18 cellular contexts compared by ENCODE assay signal in genomic region chr14:38618514-38618913, GRCh38.
DNase-seq lines count a peak whose midpoint lies in the region; ATAC-seq and TF ChIP-seq lines count a peak whose summit lies in the region.
"Had no signal": no experiment of that assay in that cellular context is flagged by ENCODE, and none has a peak within 500 bp of the region (broad histone marks: within the 10 kb centered on the region; RNA-seq: fewer than 3 reads in every experiment).

No MANE protein-coding gene starts in this region.

- no peaks in the 10 kb centered on the region for H3K9me2 ChIP-seq in SK-N-SH

- ATAC-seq in SK-N-SH treated with all-trans-retinoic acid at 6 μM for 48 hours (no peak), HG03439 (IDR thresholded peaks at IDR 0.05; ENCODE audit: unreplicated experiment) (peak; percentile 43), WTC11 (peak; percentile 61), GM21825 (IDR thresholded peaks at IDR 0.05; ENCODE audit: unreplicated experiment) (no peak), GM21737 (IDR thresholded peaks at IDR 0.05; ENCODE audit: unreplicated experiment) (no peak), omental fat pad (ENCODE audit: low FRiP score) (no peak)
- ATAC-seq: foreskin keratinocyte; stimulated activated memory B cell treated with anti-CD40 and anti-IgM and Interleukin-4, amounts not matched to agents 10 μg/mL and 1 μg/mL and 100 μg/mL, for 72 hours had no signal

- POLR2A ChIA-PET in SK-N-SH (lab: Yijun Ruan, JAX) = no interaction called here
- POLR2A ChIA-PET in WTC11 (lab: Charles Lee) = no interaction called here

- no CpG with 5 or more reads among the region's 1 CpG for WGBS in SK-N-SH (ENCODE audit: low lambda C conversion rate)

- H3K4me1 ChIP-seq in SK-N-SH (ENCODE audit: control insufficient read depth in 1 of 2, insufficient read depth in 2 of 2, low read depth in 1 of 2, low read length in 1 of 2) = no peaks in the 10 kb centered on the region
- H3K4me1 ChIP-seq: breast epithelium, foreskin keratinocyte had no signal

- no peak for TF ChIP-seq EP300 in SK-N-SH (IDR thresholded peaks at IDR 0.05; ENCODE audit: borderline replicate concordance in 1 of 2, low read depth in 1 of 2, low read length in 1 of 2)

- H3K4me2 ChIP-seq in SK-N-SH = no peak overlapping the region

- H3K4me3 Mint-ChIP-seq in WTC11 = no peak overlapping the region
- H3K4me3 Mint-ChIP-seq: activated naive CD8-positive, alpha-beta T cell treated with anti-CD3 and anti-CD28 coated beads for 36 hours; stimulated activated memory B cell treated with anti-CD40 and anti-IgM and Interleukin-4, amounts not matched to agents 10 μg/mL and 1 μg/mL and 100 μg/mL, for 72 hours had no signal

- H2AFZ ChIP-seq in SK-N-SH (ENCODE audit: low read depth) = no peak overlapping the region

- TF ChIP-seq RAD21 in SK-N-SH (IDR thresholded peaks at IDR 0.05; ENCODE audit: low read length) = no peak

- H3K4me3 ChIP-seq in SK-N-SH (ENCODE audit: low read depth in 2 of 2, low read length in 1 of 2) = no peak overlapping the region
- H3K4me3 ChIP-seq: breast epithelium, skin epidermis had no signal

- no peaks in the 10 kb centered on the region for H3K27me3 ChIP-seq in SK-N-SH (ENCODE audit: insufficient read depth)
- H3K27me3 ChIP-seq: breast epithelium, foreskin keratinocyte had no signal

- H3F3A ChIP-seq in SK-N-SH (replicated peaks; ENCODE audit: insufficient read depth) = no peaks in the 10 kb centered on the region

- H3K27ac ChIP-seq in SK-N-SH (ENCODE audit: low read depth in 2 of 2, low read length in 1 of 2) = no peak overlapping the region
- H3K27ac ChIP-seq: breast epithelium, foreskin keratinocyte, skin epidermis had no signal

- H3K9ac ChIP-seq in SK-N-SH = no peak overlapping the region

- H3K36me3 ChIP-seq in SK-N-SH (replicated peaks in 1 of 2; ENCODE audit: control insufficient read depth in 1 of 2, insufficient read depth in 2 of 2, low read length in 1 of 2) = no peaks in the 10 kb centered on the region
- H3K36me3 ChIP-seq: breast epithelium had no signal

- CTCF ChIA-PET in SK-N-SH (lab: Yijun Ruan, JAX) = no interaction called here
- CTCF ChIA-PET in WTC11 (lab: Charles Lee) = interaction anchor here (0.5 to 1.1 kb wide), 4 partner anchors 12 to 363 kb away, joined by 3 to 4 read pairs (median 4); partner anchors contain the start of gene CLEC14A

- peaks cover 43% of the 10 kb centered on the region for H3K9me3 Mint-ChIP-seq in WTC11
- H3K9me3 Mint-ChIP-seq: stimulated activated memory B cell treated with anti-CD40 and anti-IgM and Interleukin-4, amounts not matched to agents 10 μg/mL and 1 μg/mL and 100 μg/mL, for 72 hours had no signal

- H3K36me3 Mint-ChIP-seq in WTC11 = peaks cover 19% of the 10 kb centered on the region
- H3K36me3 Mint-ChIP-seq: activated naive CD8-positive, alpha-beta T cell treated with anti-CD3 and anti-CD28 coated beads for 36 hours; stimulated activated memory B cell treated with anti-CD40 and anti-IgM and Interleukin-4, amounts not matched to agents 10 μg/mL and 1 μg/mL and 100 μg/mL, for 72 hours had no signal

- H3K27ac Mint-ChIP-seq in WTC11 = no peak overlapping the region
- H3K27ac Mint-ChIP-seq: activated naive CD8-positive, alpha-beta T cell treated with anti-CD3 and anti-CD28 coated beads for 36 hours; stimulated activated memory B cell treated with anti-CD40 and anti-IgM and Interleukin-4, amounts not matched to agents 10 μg/mL and 1 μg/mL and 100 μg/mL, for 72 hours had no signal

- H3K9me3 ChIP-seq in SK-N-SH = no peaks in the 10 kb centered on the region
- H3K9me3 ChIP-seq: breast epithelium had no signal

- no peak for DNase-seq in SK-N-SH
- no peak for DNase-seq in WTC11 (ENCODE audit: low spot score)
- DNase-seq in omental fat pad (ENCODE audit: low spot score) = no peak
- DNase-seq in RPMI8226 = no peak
- DNase-seq: ACHN; activated naive CD8-positive, alpha-beta T cell treated with anti-CD3 and anti-CD28 coated beads for 36 hours; effector CD8-positive, alpha-beta T cell; foreskin keratinocyte; mammary epithelial cell; NCI-H1092 treated with DMSO at 0.1 percent for 48 hours; NCI-H2227 treated with DMSO at 0.1 percent for 48 hours had no signal

- H3K27me3 Mint-ChIP-seq in WTC11 (ENCODE audit: low read depth) = peaks cover 8% of the 10 kb centered on the region; the same call in 1 of the 2 replicates
- H3K27me3 Mint-ChIP-seq: activated naive CD8-positive, alpha-beta T cell treated with anti-CD3 and anti-CD28 coated beads for 36 hours; stimulated activated memory B cell treated with anti-CD40 and anti-IgM and Interleukin-4, amounts not matched to agents 10 μg/mL and 1 μg/mL and 100 μg/mL, for 72 hours had no signal

- no peaks in the 10 kb centered on the region for H4K20me1 ChIP-seq in SK-N-SH (ENCODE audit: insufficient read depth)

- peak; percentile 29; the same call in 1 of the 2 replicates for TF ChIP-seq CTCF in SK-N-SH (IDR thresholded peaks at IDR 0.05)
- TF ChIP-seq CTCF in WTC11 (IDR thresholded peaks at IDR 0.05) = no peak
- no peak for TF ChIP-seq CTCF in omental fat pad (IDR thresholded peaks at IDR 0.05)

- no peaks in the 10 kb centered on the region for H3K79me2 ChIP-seq in SK-N-SH (ENCODE audit: insufficient read depth)

- peaks cover 12% of the 10 kb centered on the region for H3K4me1 Mint-ChIP-seq in WTC11
- H3K4me1 Mint-ChIP-seq: activated naive CD8-positive, alpha-beta T cell treated with anti-CD3 and anti-CD28 coated beads for 36 hours; stimulated activated memory B cell treated with anti-CD40 and anti-IgM and Interleukin-4, amounts not matched to agents 10 μg/mL and 1 μg/mL and 100 μg/mL, for 72 hours had no signal

TF ChIP-seq in SK-N-SH, 30 proteins besides CTCF, POLR2A, EP300 and RAD21 (continues in another document):
- TF ChIP-seq SIN3A (IDR thresholded peaks at IDR 0.05; ENCODE audit: borderline replicate concordance, low read depth, low read length) = no peak
- no peak for TF ChIP-seq CHD2 (IDR thresholded peaks at IDR 0.05; ENCODE audit: low read length, partially characterized antibody)
- TF ChIP-seq SMC3 (IDR thresholded peaks at IDR 0.05; ENCODE audit: low read depth, low read length) = no peak
- no peak for TF ChIP-seq RFX5 (IDR thresholded peaks at IDR 0.05; ENCODE audit: low read length)

TF ChIP-seq in SK-N-SH treated with all-trans-retinoic acid at 6 μM for 48 hours, 23 proteins besides CTCF, POLR2A, EP300 and RAD21:
- no peak for TF ChIP-seq TOX (CRISPR knock-in tag; IDR thresholded peaks at IDR 0.05; ENCODE audit: borderline replicate concordance)
- TF ChIP-seq OSR1 (CRISPR knock-in tag; IDR thresholded peaks at IDR 0.05) = no peak
- no peak for TF ChIP-seq ISL1 (CRISPR knock-in tag; IDR thresholded peaks at IDR 0.05)
TF ChIP-seq in SK-N-SH treated with all-trans-retinoic acid at 6 μM for 48 hours: peak in this region for 0.

TF ChIP-seq in WTC11, 78 proteins besides CTCF, POLR2A, EP300 and RAD21:
- TF ChIP-seq EMX1 (CRISPR knock-in tag; IDR thresholded peaks at IDR 0.05) (no peak), CREB1 (CRISPR knock-in tag; IDR thresholded peaks at IDR 0.05) (no peak)
TF ChIP-seq in WTC11: peak in this region for 0.

Comparison
In these comparisons a context has a peak if more than half of its experiments do, and no peak if none do; other contexts are left out.
1. ATAC-seq: peak in HG03439 (single experiment) and WTC11 (single experiment); none in SK-N-SH treated with all-trans-retinoic acid at 6 μM for 48 hours (single experiment), GM21825 (single experiment), GM21737 (single experiment) and omental fat pad (single experiment).
2. Of the 6 proteins assayed by ChIP-seq in both WTC11 and SK-N-SH: peak only in WTC11: none; only in SK-N-SH: CTCF; in both: none; in neither: 5.